ENCODE assay signal across 9 cellular contexts in the genomic region with DNA sequence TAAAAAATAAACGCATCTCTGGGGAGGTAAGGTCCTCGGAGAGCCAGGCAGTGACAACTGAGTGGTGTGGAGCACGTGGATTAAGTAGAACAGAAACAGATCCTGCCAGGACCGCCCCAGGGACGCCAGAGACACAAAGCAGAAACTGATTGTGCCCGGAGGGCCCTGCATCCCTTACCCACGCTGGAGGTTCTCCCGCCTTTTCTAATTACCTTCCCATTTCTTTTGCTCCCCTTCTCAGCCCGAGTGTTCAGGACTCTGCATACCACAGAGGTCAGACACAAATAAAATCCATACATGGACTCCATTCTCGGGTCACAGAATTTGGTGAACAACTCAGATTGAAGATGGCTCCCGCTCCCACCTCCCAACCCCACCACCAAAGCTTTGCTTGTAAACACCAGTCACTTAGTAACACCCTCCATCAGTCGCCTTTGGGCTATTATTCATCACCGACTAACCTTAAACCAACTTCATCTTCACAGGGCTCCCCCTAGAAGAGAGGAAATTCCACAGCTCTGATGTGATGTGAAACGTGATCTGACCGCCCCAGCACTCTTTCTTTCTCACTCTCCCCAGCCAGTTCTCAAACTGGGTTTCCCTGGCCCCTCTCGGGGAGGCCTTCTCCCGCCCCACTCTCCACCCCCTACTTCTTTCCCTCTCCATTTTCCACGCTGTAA. TPM values are rescaled to one million over a fixed set of nuclear protein-coding genes. Genes with fewer than 3 reads are reported as not detected.
A peak's percentile ranks its signal among the peaks of the same experiment; 100 is the strongest.
DNase-seq lines count a peak whose midpoint lies in the region; ATAC-seq, FAIRE-seq and TF ChIP-seq lines count a peak whose summit lies in the region.
"Had no signal": no experiment of that assay in that cellular context is flagged by ENCODE, and none has a peak within 500 bp of the region (broad histone marks: within the 10 kb centered on the region; RNA-seq: fewer than 3 reads in every experiment).

No MANE protein-coding gene starts in this region.

- H3K4me1 Mint-ChIP-seq in activated CD4-positive, alpha-beta memory T cell treated with anti-CD3 and anti-CD28 coated beads for 36 hours (ENCODE audit: low read depth) = peaks cover 53% of the 10 kb centered on the region

- H3K9me3 Mint-ChIP-seq in activated CD4-positive, alpha-beta memory T cell treated with anti-CD3 and anti-CD28 coated beads for 36 hours = no peaks in the 10 kb centered on the region

- H3K9ac ChIP-seq in HCT116 (ENCODE audit: low read length) = peak overlapping the region; percentile 50

- no peaks in the 10 kb centered on the region for H3K27me3 Mint-ChIP-seq in activated CD4-positive, alpha-beta memory T cell treated with anti-CD3 and anti-CD28 coated beads for 36 hours

- no peaks in the 10 kb centered on the region for H3K27me3 ChIP-seq in HCT116 (ENCODE audit: insufficient read depth, low read length)
- H3K27me3 ChIP-seq in pancreas = no peaks in the 10 kb centered on the region
- H3K27me3 ChIP-seq: neutrophil had no signal

- H3K27ac Mint-ChIP-seq in activated CD4-positive, alpha-beta memory T cell treated with anti-CD3 and anti-CD28 coated beads for 36 hours = peak overlapping the region; percentile 84

- no peaks in the 10 kb centered on the region for H3K79me2 ChIP-seq in HCT116 (ENCODE audit: insufficient read depth, low read length)

- DNase-seq in HCT116 (ENCODE audit: low read depth, low spot score) (peak; percentile 68), fibroblast of pulmonary artery (ENCODE audit: low read depth) (peak; percentile 99), pancreas (no peak), NCI-H526 (lab: John Stamatoyannopoulos, UW) (no peak), NCI-H2081 treated with DMSO at 0.1 percent for 48 hours (lab: John Stamatoyannopoulos, UW) (no peak)
- peak; percentile 81 for DNase-seq in activated CD4-positive, alpha-beta memory T cell treated with anti-CD3 and anti-CD28 coated beads for 36 hours

- FAIRE-seq in A204.1 (lab: Jason Lieb, UNC) = peak; percentile 91
- no peak for FAIRE-seq in pancreas (lab: Jason Lieb, UNC)

- H3K36me3 ChIP-seq in HCT116 (ENCODE audit: control insufficient read depth in 1 of 2, insufficient read depth in 2 of 2, low read length in 2 of 2) (no peaks in the 10 kb centered on the region), pancreas (no peaks in the 10 kb centered on the region)
- H3K36me3 ChIP-seq: neutrophil had no signal

- H3K9me3 ChIP-seq in HCT116 (ENCODE audit: control insufficient read depth in 1 of 2, insufficient read depth in 1 of 2, low read depth in 1 of 2, low read length in 2 of 2) = no peaks in the 10 kb centered on the region
- H3K9me3 ChIP-seq in pancreas = no peaks in the 10 kb centered on the region
- H3K9me3 ChIP-seq: neutrophil had no signal

- H3K4me3 Mint-ChIP-seq in activated CD4-positive, alpha-beta memory T cell treated with anti-CD3 and anti-CD28 coated beads for 36 hours = peak overlapping the region; percentile 66

- no peak for TF ChIP-seq RAD21 in HCT116 (IDR thresholded peaks at IDR 0.05; ENCODE audit: low read depth)

- intact Hi-C loops in HCT116 (cut with micrococcal nuclease) = no loop called here
- intact Hi-C loops in activated CD4-positive, alpha-beta memory T cell treated with anti-CD3 and anti-CD28 coated beads for 36 hours (cut with micrococcal nuclease) = loop anchor here (1.0 to 5.0 kb wide), 5 partner anchors 18 to 86 kb away; no protein-coding TSS in a partner anchor
- intact Hi-C loops in pancreas (cut with DNase I) = no loop called here

- no peaks in the 10 kb centered on the region for H3K9me2 ChIP-seq in HCT116 (ENCODE audit: insufficient read depth)

- CTCF ChIA-PET in HCT116 (lab: Charles Lee) = no interaction called here
- CTCF ChIA-PET in activated CD4-positive, alpha-beta memory T cell treated with anti-CD3 and anti-CD28 coated beads for 36 hours (lab: Charles Lee) = interaction anchor here (0.6 to 3.5 kb wide), 7 partner anchors 21 to 886 kb away, joined by 3 to 32 read pairs (median 3); a partner anchor contains a TSS

- H3K27ac ChIP-seq in HCT116 (ENCODE audit: low read depth, low read length) (peak overlapping the region; percentile 57), pancreas (peak overlapping the region in 2 of 4 donors; percentile 33 to 37)
- H3K27ac ChIP-seq: neutrophil had no signal

- peaks cover 47 to 74% of the 10 kb centered on the region in 2 experiments for H3K4me1 ChIP-seq in HCT116 (ENCODE audit: control insufficient read depth in 1 of 2, insufficient read depth in 2 of 2, low read length in 2 of 2)
- H3K4me1 ChIP-seq in pancreas = peaks cover 0 to 15% (median 0%) of the 10 kb centered on the region in 3 donors

- RAD21 ChIA-PET in HCT116 (lab: Charles Lee; ENCODE audit: low non-redundant PET in 1 of 2, low total read pairs in 2 of 2, uncharacterized antibody in 2 of 2, unreplicated experiment in 2 of 2) = no interaction called here

- BruUV-seq in HCT116 (replicated peaks; lab: Mats Ljungman, UMichigan) = TSS peak; percentile 85

- no peak for TF ChIP-seq POLR2A in HCT116 (IDR thresholded peaks at IDR 0.05; ENCODE audit: borderline replicate concordance, extremely low read depth, insufficient read depth, insufficient read length)

- TF ChIP-seq CTCF in HCT116 (IDR thresholded peaks at IDR 0.05 in 2 of 3, conservative IDR thresholded peaks at IDR 0.05 in 1 of 3; ENCODE audit: borderline replicate concordance in 1 of 3, insufficient read depth in 1 of 3, low read depth in 2 of 3, low read length in 2 of 3) (no peak), fibroblast of pulmonary artery (IDR thresholded peaks at IDR 0.05; ENCODE audit: low read length, missing control alignments) (no peak), pancreas (IDR thresholded peaks at IDR 0.05) (no peak)

- no peaks in the 10 kb centered on the region for H4K20me1 ChIP-seq in HCT116 (ENCODE audit: insufficient read depth)

- H3K4me2 ChIP-seq in HCT116 (ENCODE audit: low read length) = peak overlapping the region; percentile 80

- peak overlapping the region; percentile 86 for H2AFZ ChIP-seq in HCT116 (ENCODE audit: low read depth, low read length, poor library complexity, severe bottlenecking)

- WGBS in pancreas, 2 donors = 73 to 76% methylated on average over 18 of the region's 18 CpGs

- peak overlapping the region in 1 of 2 experiments; percentile 42; a peak in 2 of 4 replicates for H3K4me3 ChIP-seq in HCT116 (replicated peaks in 1 of 2; ENCODE audit: low read depth in 1 of 2, low read length in 2 of 2)
- peak overlapping the region; percentile 52 for H3K4me3 ChIP-seq in fibroblast of pulmonary artery (replicated peaks; ENCODE audit: low read depth, low read length)
- no peak overlapping the region for H3K4me3 ChIP-seq in pancreas

- POLR2A ChIA-PET in HCT116 (lab: Charles Lee) = interaction anchor here (2.0 to 2.1 kb wide), 2 partner anchors 9 to 32 kb away, joined by 6 read pairs; a partner anchor contains a TSS
- POLR2A ChIA-PET in activated CD4-positive, alpha-beta memory T cell treated with anti-CD3 and anti-CD28 coated beads for 36 hours (lab: Charles Lee) = interaction anchor here (0.6 to 2.2 kb wide), 8 partner anchors 15 to 151 kb away, joined by 3 to 12 read pairs (median 4); a partner anchor contains a TSS

- H3K36me3 Mint-ChIP-seq in activated CD4-positive, alpha-beta memory T cell treated with anti-CD3 and anti-CD28 coated beads for 36 hours = no peaks in the 10 kb centered on the region

- ATAC-seq in HCT116 (peak; percentile 65), pancreas (peak; percentile 37 to 62 (median 52)), HG03457 (IDR thresholded peaks at IDR 0.05; ENCODE audit: unreplicated experiment) (no peak)

TF ChIP-seq in HCT116, 20 proteins besides CTCF, POLR2A, EP300 and RAD21 (continues in another document):
- TF ChIP-seq CEBPB (IDR thresholded peaks at IDR 0.05; ENCODE audit: low read depth) (no peak; the same call in 1 of the 2 replicates), SRF (IDR thresholded peaks at IDR 0.05; ENCODE audit: low read depth) (no peak), EZH2 (IDR thresholded peaks at IDR 0.05) (no peak), ZFX (IDR thresholded peaks at IDR 0.05) (no peak), SIN3A (IDR thresholded peaks at IDR 0.05; ENCODE audit: low read depth) (peak; percentile 41; the same call in 1 of the 2 replicates), FOSL1 (IDR thresholded peaks at IDR 0.05; ENCODE audit: low read depth) (peak; percentile 71), TCF7L2 (IDR thresholded peaks at IDR 0.05; ENCODE audit: borderline replicate concordance, extremely low read depth, insufficient read depth, insufficient read length) (peak; percentile 11), EZH2phosphoT487 (IDR thresholded peaks at IDR 0.05; ENCODE audit: borderline replicate concordance) (no peak), ELF1 (IDR thresholded peaks at IDR 0.05; ENCODE audit: borderline replicate concordance, low read depth) (no peak), SP1 (IDR thresholded peaks at IDR 0.05; ENCODE audit: low read depth) (peak; percentile 83)
- TF ChIP-seq, protein P1, sequence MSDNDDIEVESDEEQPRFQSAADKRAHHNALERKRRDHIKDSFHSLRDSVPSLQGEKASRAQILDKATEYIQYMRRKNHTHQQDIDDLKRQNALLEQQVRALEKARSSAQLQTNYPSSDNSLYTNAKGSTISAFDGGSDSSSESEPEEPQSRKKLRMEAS (IDR thresholded peaks at IDR 0.05) = peak; percentile 49

RNA-seq across cellular contexts. Expression of a gene that starts 32.6 kb away (rescaled TPM):
- total RNA-seq in HCT116 (2021; ENCODE audit: unreplicated experiment) (26.2 TPM), pancreas (10 to 100 TPM in 4 of 6 donors, 1 to 10 TPM in 2; 7.5 to 25.3 (median 14.1) TPM)
- 19.9 and 25.7 TPM in 2 replicates for polyA plus RNA-seq in HCT116 (2012)
- 100 to 1,000 TPM; 204 TPM for total RNA-seq in activated CD4-positive, alpha-beta memory T cell treated with anti-CD3 and anti-CD28 coated beads for 36 hours
- polyA plus RNA-seq in pancreas = 10 to 100 TPM; 11.3 to 15.1 TPM

Comparison
In these comparisons a context has a peak if more than half of its experiments do, and no peak if none do; other contexts are left out.
1. DNase-seq: peak in HCT116 (single experiment), activated CD4-positive, alpha-beta memory T cell treated with anti-CD3 and anti-CD28 coated beads for 36 hours (single experiment) and fibroblast of pulmonary artery (single experiment); none in pancreas (0 of 6), NCI-H526 (0 of 2) and NCI-H2081 treated with DMSO at 0.1 percent for 48 hours (single experiment).